In the genomic region with DNA sequence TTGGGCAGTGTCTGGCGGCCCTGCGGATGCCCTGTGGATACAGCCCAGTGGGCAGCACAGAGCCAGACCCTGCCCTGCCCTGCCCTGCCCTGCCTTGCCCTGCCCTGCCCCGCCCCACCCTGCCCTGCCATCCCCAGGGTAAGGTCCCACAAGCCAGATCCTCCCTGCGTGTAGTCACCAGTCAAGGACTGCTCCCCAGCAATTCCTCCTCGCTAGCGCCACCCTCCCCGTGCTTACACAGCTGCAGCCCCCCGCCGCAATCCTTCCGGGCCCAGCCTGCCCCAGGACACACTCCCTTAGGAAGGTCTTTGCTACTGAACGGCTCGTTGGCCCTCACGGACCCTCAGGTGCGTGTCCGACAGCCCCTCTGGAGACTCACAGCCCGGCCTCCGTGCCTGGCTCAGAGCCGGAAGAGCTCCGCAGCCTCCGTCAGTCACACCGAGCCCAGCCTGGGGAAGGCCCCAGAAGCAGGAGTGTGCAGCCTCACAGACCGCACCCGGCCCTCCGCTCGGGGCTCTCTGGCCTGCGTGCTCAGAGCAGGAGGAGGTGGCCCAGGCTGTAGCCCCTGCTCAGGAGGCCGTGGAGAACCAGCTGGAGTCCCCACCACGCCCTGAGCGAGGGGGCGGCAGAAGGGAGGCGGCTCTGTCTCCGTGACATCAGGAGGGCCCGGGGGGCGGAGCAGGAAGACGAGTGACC, we compare ENCODE assay signal across 13 cellular contexts.
A peak's percentile ranks its signal among the peaks of the same experiment; 100 is the strongest.
DNase-seq lines count a peak whose midpoint lies in the region; ATAC-seq and TF ChIP-seq lines count a peak whose summit lies in the region.
"Had no signal": no experiment of that assay in that cellular context is flagged by ENCODE, and none has a peak within 500 bp of the region (broad histone marks: within the 10 kb centered on the region; RNA-seq: fewer than 3 reads in every experiment).

No MANE protein-coding gene starts in this region.

- H3K14ac ChIP-seq in neuronal stem cell (ENCODE audit: low read length) = peak overlapping the region; percentile 21

- H2BK120ac ChIP-seq in neuronal stem cell (ENCODE audit: low read depth, low read length) = no peak overlapping the region

- no peaks in the 10 kb centered on the region for H3K9me3 ChIP-seq in neuronal stem cell (replicated peaks in 1 of 2; ENCODE audit: control insufficient read depth in 2 of 2, insufficient read depth in 1 of 2, low read depth in 1 of 2, low read length in 2 of 2)
- no peaks in the 10 kb centered on the region for H3K9me3 ChIP-seq in upper lobe of right lung
- H3K9me3 ChIP-seq: BLaER1 treated with 17β-estradiol and CSF1 and Interleukin-3, amounts not matched to agents 10 nM and 100 nM; neutrophil had no signal

- peak overlapping the region; percentile 88 for H2AK5ac ChIP-seq in neuronal stem cell (ENCODE audit: low read depth, low read length)

- peak overlapping the region; percentile 92 for H3K18ac ChIP-seq in neuronal stem cell (ENCODE audit: low read length)

- peak overlapping the region; percentile 17 for H2BK15ac ChIP-seq in neuronal stem cell (ENCODE audit: low read length)

- WGBS in neuronal stem cell (ENCODE audit: extremely low coverage in 2 of 2, insufficient read length in 2 of 2, insufficient replicate concordance in 1 of 2), 2 donors = no CpG with 5 or more reads among the region's 35 CpGs

- H3K23ac ChIP-seq in neuronal stem cell (ENCODE audit: low read depth, low read length, poor library complexity) = no peak overlapping the region

- peak overlapping the region; percentile 68 for H3K27ac ChIP-seq in angular gyrus (ENCODE audit: low read depth, low read length)
- no peak overlapping the region for H3K27ac ChIP-seq in neuronal stem cell (replicated peaks; ENCODE audit: low read length)
- peak overlapping the region; percentile 85 for H3K27ac ChIP-seq in upper lobe of right lung
- H3K27ac ChIP-seq: BLaER1 treated with 17β-estradiol and CSF1 and Interleukin-3, amounts not matched to agents 10 nM and 100 nM; neutrophil had no signal

- peak; percentile 44 for DNase-seq in Right ventricle myocardium superior
- no peak for DNase-seq in neuronal stem cell (ENCODE audit: low spot score)
- no peak for DNase-seq in upper lobe of right lung
- DNase-seq in activated T-cell treated with anti-CD3 and anti-CD28 coated beads, Interleukin-2, amount 50 U/mL, for 48 hours = no peak
- DNase-seq in central memory CD4-positive, alpha-beta T cell = no peak
- DNase-seq in SW480 (ENCODE audit: low spot score) = no peak
- DNase-seq: activated CD4-positive, alpha-beta T cell treated with anti-CD3 and anti-CD28 coated beads, Interleukin-2, amount 50 U/mL, for 4 hours; NCI-H2081; stimulated activated CD4-positive, alpha-beta T cell treated with anti-CD3 and anti-CD28 coated beads, Interleukin-15, amount 100 ng/mL, for 24 hours had no signal

- no peak overlapping the region for H3K4ac ChIP-seq in neuronal stem cell (ENCODE audit: low read length)

- H3K27me3 ChIP-seq in neuronal stem cell (ENCODE audit: control insufficient read depth in 3 of 3, insufficient read depth in 3 of 3, low read depth in 1 of 3, low read length in 3 of 3) = peaks cover 0 to 15% (median 5%) of the 10 kb centered on the region in 3 experiments
- H3K27me3 ChIP-seq in upper lobe of right lung = no peaks in the 10 kb centered on the region

- no peak for TF ChIP-seq CTCF in upper lobe of right lung (IDR thresholded peaks at IDR 0.05)

- H3K4me3 ChIP-seq in neuronal stem cell (ENCODE audit: low read length in 2 of 2) (no peak overlapping the region), upper lobe of right lung (no peak overlapping the region)
- H3K4me3 ChIP-seq: BLaER1 treated with 17β-estradiol and CSF1 and Interleukin-3, amounts not matched to agents 10 nM and 100 nM had no signal

- H3K4me2 ChIP-seq in neuronal stem cell (ENCODE audit: insufficient read depth, low read length, poor library complexity, severe bottlenecking) = no peak overlapping the region

- H2BK12ac ChIP-seq in neuronal stem cell (ENCODE audit: low read length) = no peak overlapping the region

- H2AFZ ChIP-seq in neuronal stem cell (ENCODE audit: low read length) = peak overlapping the region; percentile 80

- H3K36me3 ChIP-seq in neuronal stem cell (replicated peaks in 1 of 2; ENCODE audit: control insufficient read depth in 2 of 2, insufficient read depth in 2 of 2, low read length in 2 of 2) = no peaks in the 10 kb centered on the region
- H3K36me3 ChIP-seq in upper lobe of right lung = no peaks in the 10 kb centered on the region
- H3K36me3 ChIP-seq: BLaER1 treated with 17β-estradiol and CSF1 and Interleukin-3, amounts not matched to agents 10 nM and 100 nM; neutrophil had no signal

- no peak overlapping the region for H4K91ac ChIP-seq in neuronal stem cell (ENCODE audit: low read depth, low read length, poor library complexity)

- peak overlapping the region; percentile 65 for H4K8ac ChIP-seq in neuronal stem cell (ENCODE audit: low read depth, low read length)

- ATAC-seq in Right ventricle myocardium superior (ENCODE audit: poor library complexity) (no peak), upper lobe of right lung (no peak)
- ATAC-seq: activated T-helper 17 cell treated with anti-CD3 and anti-CD28 coated beads, Interleukin-2, amount 50 U/mL, for 72 hours had no signal

- H3K79me1 ChIP-seq in neuronal stem cell (ENCODE audit: low read depth, low read length) = peaks cover 2% of the 10 kb centered on the region

- H3K9ac ChIP-seq in neuronal stem cell (ENCODE audit: low read depth, low read length, poor library complexity) = no peak overlapping the region

- intact Hi-C loops in Right ventricle myocardium superior (cut with DNase I) (loop anchor here (5.0 kb wide), 1 partner anchor 42 kb away; no protein-coding TSS in a partner anchor), upper lobe of right lung (cut with DNase I) (no loop called here)

- H2BK5ac ChIP-seq in neuronal stem cell (ENCODE audit: low read length) = no peak overlapping the region

- peaks cover 2 to 24% of the 10 kb centered on the region in 2 donors for H3K4me1 ChIP-seq in neuronal stem cell (ENCODE audit: control insufficient read depth in 2 of 2, insufficient read depth in 1 of 2, low read depth in 1 of 2, low read length in 2 of 2)
- peaks cover 20% of the 10 kb centered on the region for H3K4me1 ChIP-seq in upper lobe of right lung
